21 cellular contexts compared by ENCODE assay signal in genomic region chr10:123997013-123997412, GRCh38.
DNase-seq lines count a peak whose midpoint lies in the region; ATAC-seq, FAIRE-seq and TF ChIP-seq lines count a peak whose summit lies in the region.
"Had no signal": no experiment of that assay in that cellular context is flagged by ENCODE, and none has a peak within 500 bp of the region (broad histone marks: within the 10 kb centered on the region; RNA-seq: fewer than 3 reads in every experiment).

No MANE protein-coding gene starts in this region.

- no peak for ATAC-seq in esophagus mucosa

- H3K4me1 Mint-ChIP-seq in astrocyte (ENCODE audit: low read depth, unreplicated experiment) = peaks cover 33% of the 10 kb centered on the region

- no peak overlapping the region for H2BK120ac ChIP-seq in trophoblast cell (ENCODE audit: insufficient read depth, low read length, poor library complexity)

- TF ChIP-seq POLR2A in spleen (IDR thresholded peaks at IDR 0.05) = no peak

- peak overlapping the region; percentile 76 for H3K4me2 ChIP-seq in astrocyte (ENCODE audit: low read length)
- H3K4me2 ChIP-seq in trophoblast cell (ENCODE audit: low read length) = no peak overlapping the region
- H3K4me2 ChIP-seq: hepatocyte, neural progenitor cell had no signal

- H2AK5ac ChIP-seq in trophoblast cell (ENCODE audit: low read length) = no peak overlapping the region

- peaks cover 28% of the 10 kb centered on the region for H3K27me3 Mint-ChIP-seq in astrocyte (ENCODE audit: low read depth, unreplicated experiment)

- TF ChIP-seq RAD21 in liver (IDR thresholded peaks at IDR 0.05) = no peak

- FAIRE-seq in astrocyte (lab: Jason Lieb, UNC) = no peak
- FAIRE-seq: HTR-8/SVneo had no signal

- H3K4me3 Mint-ChIP-seq in astrocyte (ENCODE audit: unreplicated experiment) = no peak overlapping the region
- H3K4me3 Mint-ChIP-seq: neural progenitor cell had no signal

- H3K9me3 ChIP-seq in astrocyte (ENCODE audit: insufficient read depth, low read depth, low read length) = no peaks in the 10 kb centered on the region
- H3K9me3 ChIP-seq in liver (ENCODE audit: control insufficient read depth in 4 of 4, low read length in 3 of 4) = no peaks in the 10 kb centered on the region
- H3K9me3 ChIP-seq in spleen = no peaks in the 10 kb centered on the region
- no peaks in the 10 kb centered on the region for H3K9me3 ChIP-seq in trophoblast cell (ENCODE audit: insufficient read depth, low read depth, low read length)
- H3K9me3 ChIP-seq: thyroid gland had no signal

- no peak overlapping the region for H3K14ac ChIP-seq in trophoblast cell (ENCODE audit: low read length)

- H3K27me3 ChIP-seq in H7 (ENCODE audit: control insufficient read depth, insufficient read depth, low read length) = peaks cover 7% of the 10 kb centered on the region
- H3K27me3 ChIP-seq in astrocyte (ENCODE audit: insufficient read depth, low read length) = peaks cover 3% of the 10 kb centered on the region
- H3K27me3 ChIP-seq in liver (ENCODE audit: control insufficient read depth in 4 of 4, insufficient read depth in 4 of 4, low read length in 3 of 4) = peaks cover 0 to 6% (median 3%) of the 10 kb centered on the region in 4 donors
- peaks cover 0 to 42% (median 20%) of the 10 kb centered on the region in 7 donors for H3K27me3 ChIP-seq in spleen (replicated peaks in 1 of 7)
- H3K27me3 ChIP-seq in trophoblast cell (ENCODE audit: insufficient read depth, low read length) = no peaks in the 10 kb centered on the region
- H3K27me3 ChIP-seq: hepatocyte, thyroid gland had no signal

- no peak overlapping the region for H4K8ac ChIP-seq in trophoblast cell (ENCODE audit: low read depth, low read length)

- H3K79me2 ChIP-seq in astrocyte (ENCODE audit: insufficient read depth, low read length) (no peaks in the 10 kb centered on the region), trophoblast cell (ENCODE audit: control insufficient read depth, insufficient read depth, low read length, poor library complexity) (no peaks in the 10 kb centered on the region)
- H3K79me2 ChIP-seq: hepatocyte had no signal

- H3K18ac ChIP-seq in trophoblast cell (ENCODE audit: low read length) = no peak overlapping the region

- H3K4me3 ChIP-seq in H7 (ENCODE audit: insufficient read depth, low read depth, low read length) (no peak overlapping the region), astrocyte (ENCODE audit: insufficient read depth, low read depth, low read length) (no peak overlapping the region), liver (ENCODE audit: low read depth in 1 of 3, low read length in 3 of 3) (no peak overlapping the region), spleen (peak overlapping the region in 1 of 8 donors; percentile 59), trophoblast cell (ENCODE audit: low read depth, low read length) (no peak overlapping the region)
- H3K4me3 ChIP-seq: hepatocyte, neural progenitor cell, thyroid gland had no signal

- H3K27ac Mint-ChIP-seq in astrocyte (ENCODE audit: unreplicated experiment) = peak overlapping the region; percentile 81
- H3K27ac Mint-ChIP-seq: B cell, neural progenitor cell had no signal

- H3K4ac ChIP-seq in trophoblast cell (ENCODE audit: low read depth, low read length) = no peak overlapping the region

- H4K91ac ChIP-seq in trophoblast cell (ENCODE audit: low read depth, low read length) = no peak overlapping the region

- TF ChIP-seq CTCF in astrocyte (IDR thresholded peaks at IDR 0.05; ENCODE audit: insufficient read depth, low read depth, low read length) (no peak), liver (IDR thresholded peaks at IDR 0.05; ENCODE audit: low read depth, low read length, missing input control) (no peak), spleen (IDR thresholded peaks at IDR 0.05 in 8 of 11, conservative IDR thresholded peaks at IDR 0.05 in 3 of 11) (no peak)

- no peaks in the 10 kb centered on the region for H4K20me1 ChIP-seq in astrocyte (ENCODE audit: insufficient read depth, low read length)

- intact Hi-C loops in spleen (cut with DNase I; ENCODE audit: low total_unique reads) = no loop called here

- H3K27ac ChIP-seq in astrocyte (ENCODE audit: low read depth, low read length) (peak overlapping the region; percentile 57), liver (ENCODE audit: low read depth in 1 of 2, low read length in 2 of 2) (peak overlapping the region; percentile 57 to 68), spleen (peak overlapping the region in 7 of 8 donors; percentile 77 to 94 (median 84)), trophoblast cell (ENCODE audit: low read depth, low read length) (no peak overlapping the region)
- H3K27ac ChIP-seq: hepatocyte, neural progenitor cell, thyroid gland had no signal

- H3K9me3 Mint-ChIP-seq in astrocyte (ENCODE audit: unreplicated experiment) = no peaks in the 10 kb centered on the region
- H3K9me3 Mint-ChIP-seq: effector memory CD8-positive, alpha-beta T cell; neural progenitor cell had no signal

- no peaks in the 10 kb centered on the region for H3K36me3 ChIP-seq in H7 (replicated peaks; ENCODE audit: control insufficient read depth, insufficient read depth, low read length)
- H3K36me3 ChIP-seq in astrocyte (ENCODE audit: insufficient read depth, low read length) = no peaks in the 10 kb centered on the region
- H3K36me3 ChIP-seq in liver (ENCODE audit: control insufficient read depth in 4 of 4, insufficient read depth in 3 of 4, low read depth in 1 of 4, low read length in 3 of 4) = no peaks in the 10 kb centered on the region
- H3K36me3 ChIP-seq in spleen = peaks cover 0 to 6% (median 0%) of the 10 kb centered on the region in 6 donors
- no peaks in the 10 kb centered on the region for H3K36me3 ChIP-seq in trophoblast cell (ENCODE audit: control insufficient read depth in 1 of 2, insufficient read depth in 2 of 2, low read length in 2 of 2)
- H3K36me3 ChIP-seq: neural progenitor cell, thyroid gland had no signal

- H3K23ac ChIP-seq in trophoblast cell (ENCODE audit: low read length) = no peak overlapping the region

- H2BK5ac ChIP-seq in trophoblast cell (ENCODE audit: low read depth, low read length, poor library complexity) = no peak overlapping the region

- H4K12ac ChIP-seq in trophoblast cell (ENCODE audit: low read depth, low read length) = no peak overlapping the region

- no peak overlapping the region for H2AFZ ChIP-seq in astrocyte (ENCODE audit: low read depth, low read length)
- H2AFZ ChIP-seq in trophoblast cell (ENCODE audit: insufficient read depth, low read length, poor library complexity) = no peak overlapping the region
- H2AFZ ChIP-seq: hepatocyte, neural progenitor cell had no signal

- H3K79me1 ChIP-seq in trophoblast cell (ENCODE audit: low read length) = no peaks in the 10 kb centered on the region

- DNase-seq in H7 (peak; percentile 8), astrocyte (ENCODE audit: low read depth) (no peak), spleen (no peak), retina (no peak), medulla oblongata (ENCODE audit: extremely low spot score) (no peak), trophoblast cell (no peak)
- DNase-seq: activated CD4-positive, alpha-beta T cell treated with anti-CD3 and anti-CD28 coated beads, Interleukin-2, amount 50 U/mL, for 1 hour; activated gamma-delta T cell; cerebellar nuclear complex; effector memory CD8-positive, alpha-beta T cell; NCI-H1105 treated with DMSO at 0.1 percent for 48 hours; NCI-H510A treated with DMSO at 0.1 percent for 48 hours; SHP77 treated with DMSO at 0.1 percent for 48 hours; T-helper 1 cell; thyroid gland had no signal

- H3K4me1 ChIP-seq in astrocyte (ENCODE audit: insufficient read depth, low read length) = peaks cover 36% of the 10 kb centered on the region
- H3K4me1 ChIP-seq in liver (ENCODE audit: control insufficient read depth in 4 of 4, insufficient read depth in 4 of 4, low read length in 3 of 4) = peaks cover 0 to 14% (median 2%) of the 10 kb centered on the region in 4 donors
- H3K4me1 ChIP-seq in spleen = peaks cover 15 to 79% (median 42%) of the 10 kb centered on the region in 6 donors
- H3K4me1 ChIP-seq in trophoblast cell (ENCODE audit: control insufficient read depth in 1 of 2, insufficient read depth in 2 of 2, low read length in 2 of 2) = peaks cover 2 to 8% of the 10 kb centered on the region in 2 experiments

- peak overlapping the region; percentile 42 for H3K9ac ChIP-seq in astrocyte (ENCODE audit: low read length)
- no peak overlapping the region for H3K9ac ChIP-seq in liver (ENCODE audit: low read depth in 1 of 2, low read length in 2 of 2)
- no peak overlapping the region for H3K9ac ChIP-seq in trophoblast cell (ENCODE audit: low read length)
- H3K9ac ChIP-seq: neural progenitor cell had no signal

- peaks cover 6% of the 10 kb centered on the region for H3K36me3 Mint-ChIP-seq in astrocyte (ENCODE audit: low read depth, unreplicated experiment)
- H3K36me3 Mint-ChIP-seq: neural progenitor cell had no signal

- WGBS in liver = 60% methylated on average over 6 of the region's 6 CpGs
- WGBS in spleen, 5 donors = 81 to 94% (median 87%) methylated on average over 6 of the region's 6 CpGs
- WGBS in trophoblast cell (ENCODE audit: extremely low coverage, insufficient coverage, insufficient read length) = no CpG with 5 or more reads among the region's 6 CpGs

- no peak overlapping the region for H2BK12ac ChIP-seq in trophoblast cell (ENCODE audit: low read length)

TF ChIP-seq in liver, 16 proteins besides CTCF, POLR2A, EP300 and RAD21:
- TF ChIP-seq GABPA (IDR thresholded peaks at IDR 0.05 in 1 of 2, conservative IDR thresholded peaks at IDR 0.05 in 1 of 2) = no peak
- TF ChIP-seq SP1 (IDR thresholded peaks at IDR 0.05) = no peak
